Comparison of ENCODE assay signal across 13 cellular contexts in the genomic region with DNA sequence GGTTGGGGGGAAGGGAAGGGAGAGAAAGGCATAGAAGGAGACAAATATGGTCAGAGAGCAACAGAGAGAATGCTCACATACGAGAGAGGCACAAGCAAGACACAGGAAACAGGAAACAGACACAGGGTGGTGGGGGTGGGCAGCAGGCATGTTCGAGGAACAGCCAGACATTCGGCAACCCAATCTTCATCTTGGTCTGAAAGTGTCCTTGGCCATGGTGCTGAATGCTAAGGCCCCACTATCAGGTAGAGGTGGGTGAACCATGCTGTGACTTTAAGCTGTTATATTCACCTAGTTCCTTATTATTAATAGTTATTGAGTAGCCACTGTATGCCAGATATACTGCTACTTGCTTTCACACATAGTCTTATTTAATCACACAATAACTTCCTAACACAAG.
DNase-seq lines count a peak whose midpoint lies in the region; TF ChIP-seq lines count a peak whose summit lies in the region.
"Had no signal": no experiment of that assay in that cellular context is flagged by ENCODE, and none has a peak within 500 bp of the region (broad histone marks: within the 10 kb centered on the region; RNA-seq: fewer than 3 reads in every experiment).

No MANE protein-coding gene starts in this region.

- no peak overlapping the region for H3K27ac Mint-ChIP-seq in Calu3 (ENCODE audit: unreplicated experiment)
- H3K27ac Mint-ChIP-seq: activated naive CD8-positive, alpha-beta T cell treated with anti-CD3 and anti-CD28 coated beads for 36 hours had no signal

- no peaks in the 10 kb centered on the region for H3K9me3 Mint-ChIP-seq in Calu3 (ENCODE audit: low read depth, unreplicated experiment)
- H3K9me3 Mint-ChIP-seq: activated naive CD8-positive, alpha-beta T cell treated with anti-CD3 and anti-CD28 coated beads for 36 hours had no signal

- no peaks in the 10 kb centered on the region for H3K36me3 Mint-ChIP-seq in Calu3 (ENCODE audit: insufficient read depth, unreplicated experiment)
- H3K36me3 Mint-ChIP-seq: activated naive CD8-positive, alpha-beta T cell treated with anti-CD3 and anti-CD28 coated beads for 36 hours had no signal

- no peak overlapping the region for H3K4me3 Mint-ChIP-seq in Calu3 (ENCODE audit: low read depth, unreplicated experiment)
- H3K4me3 Mint-ChIP-seq: activated naive CD8-positive, alpha-beta T cell treated with anti-CD3 and anti-CD28 coated beads for 36 hours had no signal

- peak; percentile 2 for DNase-seq in ACHN
- peak; percentile 7 for DNase-seq in ELR (ENCODE audit: low read depth)
- peak; percentile 37 for DNase-seq in epithelial cell of esophagus (ENCODE audit: low read depth)
- DNase-seq in NCI-H82 (lab: John Stamatoyannopoulos, UW) = no peak
- DNase-seq in hepatic stellate cell (ENCODE audit: low spot score) = no peak
- DNase-seq in Calu3 = no peak
- DNase-seq: activated naive CD8-positive, alpha-beta T cell treated with anti-CD3 and anti-CD28 coated beads for 36 hours; cerebellar nuclear complex; glutamatergic neuron; NCI-H1092 had no signal

- no TSS peak for BruUV-seq in Calu3 (replicated peaks; lab: Mats Ljungman, UMichigan)

- in situ Hi-C loops in ACHN (cut with HindIII; ENCODE audit: low pct_ligation_motif_present, low pct_unique_long_range_greater_than_20kb, low sequenced_read_pairs) = no loop called here

- CTCF ChIA-PET in Calu3 (lab: Charles Lee) = no interaction called here

- H3K4me3 ChIP-seq in epithelial cell of esophagus (ENCODE audit: low read length) = no peak overlapping the region
- H3K4me3 ChIP-seq: prostate gland, SK-N-MC had no signal

- peaks cover 43% of the 10 kb centered on the region for H3K27me3 Mint-ChIP-seq in Calu3 (ENCODE audit: unreplicated experiment)

- intact Hi-C loops in Calu3 (cut with micrococcal nuclease; ENCODE audit: unreplicated experiment) = no loop called here

- TF ChIP-seq CTCF in epithelial cell of esophagus (IDR thresholded peaks at IDR 0.05; ENCODE audit: insufficient read depth, low read depth, low read length, missing control alignments) = no peak
- TF ChIP-seq CTCF in Calu3 (IDR thresholded peaks at IDR 0.05; ENCODE audit: unreplicated experiment) = no peak

- H3K4me1 Mint-ChIP-seq in Calu3 (ENCODE audit: low read depth, unreplicated experiment) = no peaks in the 10 kb centered on the region
- H3K4me1 Mint-ChIP-seq: activated naive CD8-positive, alpha-beta T cell treated with anti-CD3 and anti-CD28 coated beads for 36 hours had no signal

TF ChIP-seq in PFSK-1, 5 proteins besides CTCF, POLR2A, EP300 and RAD21:
- TF ChIP-seq, protein P1, sequence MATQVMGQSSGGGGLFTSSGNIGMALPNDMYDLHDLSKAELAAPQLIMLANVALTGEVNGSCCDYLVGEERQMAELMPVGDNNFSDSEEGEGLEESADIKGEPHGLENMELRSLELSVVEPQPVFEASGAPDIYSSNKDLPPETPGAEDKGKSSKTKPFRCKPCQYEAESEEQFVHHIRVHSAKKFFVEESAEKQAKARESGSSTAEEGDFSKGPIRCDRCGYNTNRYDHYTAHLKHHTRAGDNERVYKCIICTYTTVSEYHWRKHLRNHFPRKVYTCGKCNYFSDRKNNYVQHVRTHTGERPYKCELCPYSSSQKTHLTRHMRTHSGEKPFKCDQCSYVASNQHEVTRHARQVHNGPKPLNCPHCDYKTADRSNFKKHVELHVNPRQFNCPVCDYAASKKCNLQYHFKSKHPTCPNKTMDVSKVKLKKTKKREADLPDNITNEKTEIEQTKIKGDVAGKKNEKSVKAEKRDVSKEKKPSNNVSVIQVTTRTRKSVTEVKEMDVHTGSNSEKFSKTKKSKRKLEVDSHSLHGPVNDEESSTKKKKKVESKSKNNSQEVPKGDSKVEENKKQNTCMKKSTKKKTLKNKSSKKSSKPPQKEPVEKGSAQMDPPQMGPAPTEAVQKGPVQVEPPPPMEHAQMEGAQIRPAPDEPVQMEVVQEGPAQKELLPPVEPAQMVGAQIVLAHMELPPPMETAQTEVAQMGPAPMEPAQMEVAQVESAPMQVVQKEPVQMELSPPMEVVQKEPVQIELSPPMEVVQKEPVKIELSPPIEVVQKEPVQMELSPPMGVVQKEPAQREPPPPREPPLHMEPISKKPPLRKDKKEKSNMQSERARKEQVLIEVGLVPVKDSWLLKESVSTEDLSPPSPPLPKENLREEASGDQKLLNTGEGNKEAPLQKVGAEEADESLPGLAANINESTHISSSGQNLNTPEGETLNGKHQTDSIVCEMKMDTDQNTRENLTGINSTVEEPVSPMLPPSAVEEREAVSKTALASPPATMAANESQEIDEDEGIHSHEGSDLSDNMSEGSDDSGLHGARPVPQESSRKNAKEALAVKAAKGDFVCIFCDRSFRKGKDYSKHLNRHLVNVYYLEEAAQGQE (IDR thresholded peaks at IDR 0.05; ENCODE audit: insufficient read depth in 1 of 2, low read depth in 2 of 2, low read length in 2 of 2) = peak; percentile 74 to 92
- TF ChIP-seq SIN3A (IDR thresholded peaks at IDR 0.05; ENCODE audit: borderline replicate concordance, insufficient read depth, low read length) = no peak
- no peak for TF ChIP-seq POLR2AphosphoS5 (IDR thresholded peaks at IDR 0.05; ENCODE audit: low read depth, low read length)
- no peak for TF ChIP-seq TAF1 (IDR thresholded peaks at IDR 0.05; ENCODE audit: borderline replicate concordance, insufficient read depth, low read length)
- no peak for TF ChIP-seq FOXP2 (optimal IDR thresholded peaks at IDR 0.05; ENCODE audit: borderline replicate concordance, extremely low read depth, extremely low read length, insufficient read depth)

Comparison
In these comparisons a context has a peak if more than half of its experiments do, and no peak if none do; other contexts are left out.
1. DNase-seq: peak in ACHN (single experiment), ELR (single experiment) and epithelial cell of esophagus (single experiment); none in NCI-H82 (single experiment), hepatic stellate cell (single experiment) and Calu3 (single experiment).